In genomic region chr11:111582881-111583280, GRCh38 we compare ENCODE assay signal across 2 cellular contexts.
TF ChIP-seq lines count a peak whose summit lies in the region.

No MANE protein-coding gene starts in this region.

TF ChIP-seq in IMR-90, 13 proteins besides CTCF, POLR2A, EP300 and RAD21:
- TF ChIP-seq MXI1 (IDR thresholded peaks at IDR 0.05; ENCODE audit: borderline replicate concordance, low read depth, low read length) = no peak
- no peak for TF ChIP-seq CEBPB (IDR thresholded peaks at IDR 0.05; ENCODE audit: low read depth, low read length)
- TF ChIP-seq ELK1 (IDR thresholded peaks at IDR 0.05; ENCODE audit: borderline replicate concordance, low read depth, low read length) = no peak
- no peak for TF ChIP-seq BHLHE40 (IDR thresholded peaks at IDR 0.05; ENCODE audit: low read depth, low read length)
- no peak for TF ChIP-seq CHD1 (IDR thresholded peaks at IDR 0.05; ENCODE audit: low read depth, low read length)
- no peak for TF ChIP-seq RCOR1 (IDR thresholded peaks at IDR 0.05; ENCODE audit: insufficient replicate concordance, low read length)
- TF ChIP-seq MAZ (IDR thresholded peaks at IDR 0.05; ENCODE audit: borderline replicate concordance, low read depth, low read length) = no peak
- no peak for TF ChIP-seq USF2 (IDR thresholded peaks at IDR 0.05; ENCODE audit: low read depth, low read length)
- no peak for TF ChIP-seq RFX5 (IDR thresholded peaks at IDR 0.05; ENCODE audit: low read depth, low read length)
- TF ChIP-seq FOS (IDR thresholded peaks at IDR 0.05; ENCODE audit: low read depth, low read length) = no peak
- no peak for TF ChIP-seq MAFK (IDR thresholded peaks at IDR 0.05; ENCODE audit: low read depth, low read length)
- no peak for TF ChIP-seq NFE2L2 (IDR thresholded peaks at IDR 0.05; ENCODE audit: low read depth, low read length)
- no peak for TF ChIP-seq SMC3 (IDR thresholded peaks at IDR 0.05; ENCODE audit: low read depth, low read length)
TF ChIP-seq in IMR-90: peak in this region for 0.

TF ChIP-seq in HepG2, 621 proteins besides CTCF, POLR2A, EP300 and RAD21:
- TF ChIP-seq ZNF646 (CRISPR knock-in tag; IDR thresholded peaks at IDR 0.05) (0 out of 2 replicates have a peak, but pooled peaks have one; percentile 33), ZNF33B (CRISPR knock-in tag; IDR thresholded peaks at IDR 0.05) (no peak)
TF ChIP-seq in HepG2: peak in this region for 1.
